24 cellular contexts compared by ENCODE assay signal in genomic region chr18:79956276-79956675, GRCh38.
"Had no signal": no experiment of that assay in that cellular context is flagged by ENCODE, and none has a peak within 500 bp of the region (broad histone marks: within the 10 kb centered on the region; RNA-seq: fewer than 3 reads in every experiment).

No MANE protein-coding gene starts in this region.

- ATAC-seq: activated T-cell treated with anti-CD3 and anti-CD28 coated beads, Interleukin-2, amount 50 U/mL, for 4 hours; activated T-helper 17 cell treated with anti-CD3 and anti-CD28 coated beads, Interleukin-2, amount 50 U/mL, for 72 hours; esophagus mucosa; foreskin keratinocyte; left lung; natural killer cell had no signal

- H3K9me3 ChIP-seq: ascending aorta, left lung, right atrium auricular region, spleen, tibial nerve had no signal

- H3K4me1 ChIP-seq: parathyroid adenoma had no signal

- DNase-seq: activated CD4-positive, alpha-beta T cell treated with anti-CD3 and anti-CD28 coated beads for 4 hours; activated CD4-positive, alpha-beta T cell treated with anti-CD3 and anti-CD28 coated beads, Interleukin-2, amount 50 U/mL, for 4 hours; activated naive CD4-positive, alpha-beta T cell treated with Interleukin-2 at 50 U/mL for 16 hours; activated T-cell treated with anti-CD3 and anti-CD28 coated beads, Interleukin-2, amount 50 U/mL, for 4 hours; cortex of kidney; foreskin keratinocyte; kidney glomerular epithelial cell; left lung; mesendoderm; natural killer cell; occipital lobe; stimulated activated naive CD4-positive, alpha-beta T cell treated with Interleukin-2 at 50 U/mL for 16 hours; T-helper 9 cell had no signal

- H3K27me3 ChIP-seq: ascending aorta, foreskin keratinocyte, right atrium auricular region had no signal

- H3K4me3 ChIP-seq: ascending aorta, cardiac muscle cell, left lung, lung, neural progenitor cell, right atrium auricular region, spleen, tibial nerve had no signal

- H3K36me3 ChIP-seq: ascending aorta, cardiac muscle cell, left lung, neural progenitor cell, right atrium auricular region, spleen, tibial nerve had no signal

- H3K27ac ChIP-seq: ascending aorta, cardiac muscle cell, foreskin keratinocyte, left lung, neural progenitor cell, parathyroid adenoma, right atrium auricular region, spleen, tibial nerve, VCaP had no signal
